Comparison of ENCODE assay signal across 8 cellular contexts in the genomic region with DNA sequence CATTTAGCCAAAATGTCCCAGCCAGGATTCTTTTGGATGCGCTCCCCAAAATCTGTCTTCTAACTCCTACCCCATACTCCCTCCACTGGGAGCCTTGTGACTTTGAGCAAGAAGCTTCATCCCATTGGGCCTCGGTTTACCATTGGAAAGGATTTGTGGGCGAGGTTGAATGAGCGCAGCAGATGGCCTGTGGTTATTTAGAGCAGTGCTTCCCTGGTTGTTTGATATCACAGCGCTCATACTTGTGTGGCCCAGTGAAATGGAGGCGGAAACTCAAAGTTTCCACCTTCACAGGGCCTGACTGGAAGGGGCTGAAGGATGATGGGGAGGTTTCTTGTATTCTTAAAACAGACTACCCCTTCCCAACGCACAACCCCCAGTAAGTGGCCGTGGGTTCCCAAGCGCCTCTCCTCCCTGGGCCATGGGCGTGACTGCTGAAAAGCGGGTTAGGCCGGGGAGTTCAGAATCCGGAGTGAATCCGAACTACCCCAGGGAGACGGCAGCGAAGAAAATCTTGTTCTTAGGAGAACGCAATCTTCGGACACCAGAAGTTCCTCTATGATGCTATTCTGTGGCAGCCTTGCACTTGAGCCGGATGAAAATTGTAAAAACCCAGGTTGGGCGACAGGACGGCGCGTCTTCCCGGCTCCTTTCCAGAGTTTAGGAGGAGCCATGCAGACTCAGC. TPM values are rescaled to one million over a fixed set of nuclear protein-coding genes. Genes with fewer than 3 reads are reported as not detected.
DNase-seq lines count a peak whose midpoint lies in the region; ATAC-seq and TF ChIP-seq lines count a peak whose summit lies in the region.

No MANE protein-coding gene starts in this region.

- peaks cover 66% of the 10 kb centered on the region for H3K36me3 Mint-ChIP-seq in activated CD4-positive, alpha-beta T cell treated with anti-CD3 and anti-CD28 coated beads, Interleukin-2, amount 10 ng/mL, durations not matched to agents 7 days and 5 days (ENCODE audit: low read depth)

- H3K9me3 Mint-ChIP-seq in activated CD4-positive, alpha-beta T cell treated with anti-CD3 and anti-CD28 coated beads, Interleukin-2, amount 10 ng/mL, durations not matched to agents 7 days and 5 days, result no peaks in the 10 kb centered on the region

- in situ Hi-C loops in astrocyte of the cerebellum (cut with HindIII; ENCODE audit: low sequenced_read_pairs), result no loop called here

- H3K4me1 ChIP-seq in left lung, result peaks cover 22 to 53% of the 10 kb centered on the region in 2 donors
- peaks cover 5 to 42% (median 34%) of the 10 kb centered on the region in 4 donors for H3K4me1 ChIP-seq in tibial artery

- H3K27me3 ChIP-seq in left lung (no peaks in the 10 kb centered on the region), tibial artery (no peaks in the 10 kb centered on the region)

- peaks cover 1% of the 10 kb centered on the region for H3K27me3 Mint-ChIP-seq in activated CD4-positive, alpha-beta T cell treated with anti-CD3 and anti-CD28 coated beads, Interleukin-2, amount 10 ng/mL, durations not matched to agents 7 days and 5 days

- ATAC-seq in left lung (peak; percentile 5), GM21576 (IDR thresholded peaks at IDR 0.05; ENCODE audit: unreplicated experiment) (no peak), GM21528 (IDR thresholded peaks at IDR 0.05; ENCODE audit: low FRiP score, unreplicated experiment) (no peak)

- H3K27ac Mint-ChIP-seq in activated CD4-positive, alpha-beta T cell treated with anti-CD3 and anti-CD28 coated beads, Interleukin-2, amount 10 ng/mL, durations not matched to agents 7 days and 5 days, result peak overlapping the region; percentile 97

- H3K4me3 ChIP-seq in astrocyte of the cerebellum (ENCODE audit: low read depth, low read length) (peak overlapping the region; percentile 99), left lung (peak overlapping the region; percentile 99 to 100), tibial artery (peak overlapping the region; percentile 84 to 90)

- peaks cover 60% of the 10 kb centered on the region for H3K4me1 Mint-ChIP-seq in activated CD4-positive, alpha-beta T cell treated with anti-CD3 and anti-CD28 coated beads, Interleukin-2, amount 10 ng/mL, durations not matched to agents 7 days and 5 days

- intact Hi-C loops in left lung (cut with DNase I), result no loop called here
- intact Hi-C loops in tibial artery (cut with DNase I; ENCODE audit: low total_unique reads), result loop anchor here (10.0 kb wide), 1 partner anchor 344 kb away; no protein-coding TSS in a partner anchor

- H3K27ac ChIP-seq in left lung (peak overlapping the region; percentile 99), tibial artery (peak overlapping the region; percentile 98 to 99)

- H3K9me3 ChIP-seq in left lung (no peaks in the 10 kb centered on the region), tibial artery (no peaks in the 10 kb centered on the region)

- CTCF ChIA-PET in activated CD4-positive, alpha-beta T cell treated with anti-CD3 and anti-CD28 coated beads, Interleukin-2, amount 10 ng/mL, durations not matched to agents 7 days and 5 days (lab: Charles Lee), result interaction anchor here (1.0 to 5.5 kb wide), 6 partner anchors 11 to 355 kb away, joined by 4 to 54 read pairs (median 4); a partner anchor contains a TSS

- peak overlapping the region; percentile 86 for H3K4me3 Mint-ChIP-seq in activated CD4-positive, alpha-beta T cell treated with anti-CD3 and anti-CD28 coated beads, Interleukin-2, amount 10 ng/mL, durations not matched to agents 7 days and 5 days

- H3K36me3 ChIP-seq in left lung (peaks cover 0 to 60% of the 10 kb centered on the region in 2 donors), tibial artery (peaks cover 37 to 71% (median 45%) of the 10 kb centered on the region in 3 donors)

- no peak for TF ChIP-seq CTCF in astrocyte of the cerebellum (IDR thresholded peaks at IDR 0.05; ENCODE audit: low read depth, low read length, missing control alignments)
- TF ChIP-seq CTCF in left lung (IDR thresholded peaks at IDR 0.05), result no peak
- no peak for TF ChIP-seq CTCF in tibial artery (IDR thresholded peaks at IDR 0.05)

- no peak for DNase-seq in activated CD4-positive, alpha-beta T cell treated with anti-CD3 and anti-CD28 coated beads, Interleukin-2, amount 10 ng/mL, durations not matched to agents 7 days and 5 days
- no peak for DNase-seq in activated CD4-positive, alpha-beta T cell treated with anti-CD3 and anti-CD28 coated beads for 1 hour
- DNase-seq in NCI-H2171 (lab: John Stamatoyannopoulos, UW) (peak; percentile 46), astrocyte of the cerebellum (ENCODE audit: low read depth) (no peak), left lung (peak in 1 of 2 donors; percentile 79), tibial artery (no peak)

- POLR2A ChIA-PET in activated CD4-positive, alpha-beta T cell treated with anti-CD3 and anti-CD28 coated beads, Interleukin-2, amount 10 ng/mL, durations not matched to agents 7 days and 5 days (lab: Charles Lee), result interaction anchor here (0.5 to 1.0 kb wide), 12 partner anchors 8 to 862 kb away, joined by 3 to 16 read pairs (median 4); a partner anchor contains a TSS

RNA-seq across cellular contexts. Expression of a gene that starts 1.2 kb away (rescaled TPM):
- 100 to 1,000 TPM; 372 to 437 TPM for total RNA-seq in activated CD4-positive, alpha-beta T cell treated with anti-CD3 and anti-CD28 coated beads, Interleukin-2, amount 10 ng/mL, durations not matched to agents 7 days and 5 days
- total RNA-seq in left lung, result 100 to 1,000 TPM; 204 to 308 TPM

RNA-seq across cellular contexts. Expression of a gene that starts 13.4 kb away (rescaled TPM):
- total RNA-seq in activated CD4-positive, alpha-beta T cell treated with anti-CD3 and anti-CD28 coated beads, Interleukin-2, amount 10 ng/mL, durations not matched to agents 7 days and 5 days, result 10 to 100 TPM; 51.8 to 69.3 TPM
- 10 to 100 TPM; 63.5 to 88.4 TPM for total RNA-seq in left lung

RNA-seq across cellular contexts. Expression of a gene that starts 17.0 kb away (rescaled TPM):
- total RNA-seq in activated CD4-positive, alpha-beta T cell treated with anti-CD3 and anti-CD28 coated beads, Interleukin-2, amount 10 ng/mL, durations not matched to agents 7 days and 5 days, result 10 to 100 TPM; 34.8 to 40.0 TPM
- 10 to 100 TPM; 16.1 to 27.2 TPM for total RNA-seq in left lung

RNA-seq across cellular contexts. Expression of a gene that starts 51.4 kb away (rescaled TPM):
- total RNA-seq in activated CD4-positive, alpha-beta T cell treated with anti-CD3 and anti-CD28 coated beads, Interleukin-2, amount 10 ng/mL, durations not matched to agents 7 days and 5 days, result 1 to 10 TPM; 8.4 to 9.3 TPM
- total RNA-seq in left lung, result under 1 TPM; 0.03 to 0.10 TPM
